ENCODE assay signal across 18 cellular contexts in the genomic region with DNA sequence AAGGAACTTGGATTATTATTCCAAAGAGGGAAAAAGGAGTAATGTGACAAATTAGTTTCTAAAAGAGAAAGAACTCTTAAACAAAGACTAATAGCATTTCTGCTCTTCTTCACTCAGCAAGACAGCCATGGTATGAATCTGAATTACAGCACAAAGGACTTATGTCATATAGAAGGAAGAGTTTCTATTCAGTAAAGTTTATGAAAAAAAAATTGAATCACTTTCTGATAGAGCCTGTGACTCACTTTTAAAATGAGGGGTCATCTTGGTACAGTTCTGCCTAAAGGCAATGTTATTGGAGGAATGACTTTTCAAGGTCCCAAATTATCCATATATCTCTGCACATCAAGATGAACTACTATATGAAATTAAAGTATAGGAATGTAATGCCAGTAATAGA.
DNase-seq lines count a peak whose midpoint lies in the region; ATAC-seq and TF ChIP-seq lines count a peak whose summit lies in the region.
"Had no signal": no experiment of that assay in that cellular context is flagged by ENCODE, and none has a peak within 500 bp of the region (broad histone marks: within the 10 kb centered on the region; RNA-seq: fewer than 3 reads in every experiment).

No MANE protein-coding gene starts in this region.

- no peak overlapping the region for H4K8ac ChIP-seq in IMR-90 (ENCODE audit: low read depth in 2 of 2, low read length in 2 of 2)

- no peak overlapping the region for H2BK20ac ChIP-seq in IMR-90 (ENCODE audit: low read depth, low read length)

- no peak overlapping the region for H4K5ac ChIP-seq in IMR-90 (ENCODE audit: low read depth, low read length)

- H3K18ac ChIP-seq in IMR-90 (ENCODE audit: low read depth, low read length) = no peak overlapping the region

- H3K9ac ChIP-seq in IMR-90 (ENCODE audit: low read depth, low read length) = no peak overlapping the region

- H2BK5ac ChIP-seq in IMR-90 (ENCODE audit: low read depth, low read length, poor library complexity, severe bottlenecking) = no peak overlapping the region

- H2BK15ac ChIP-seq in IMR-90 (ENCODE audit: low read depth, low read length) = no peak overlapping the region

- no peak overlapping the region for H3K4ac ChIP-seq in IMR-90 (ENCODE audit: low read depth, low read length)

- intact Hi-C loops in IMR-90 (cut with micrococcal nuclease) (loop anchor here (5.0 kb wide), 1 partner anchor 858 kb away; no protein-coding TSS in a partner anchor), esophagus muscularis mucosa (cut with DNase I) (no loop called here)

- BruUV-seq in IMR-90 (replicated peaks; lab: Mats Ljungman, UMichigan) = no TSS peak

- H3K4me1 ChIP-seq in IMR-90 (ENCODE audit: control insufficient read depth, insufficient read depth, low read length) = peaks cover 10% of the 10 kb centered on the region
- H3K4me1 ChIP-seq in esophagus muscularis mucosa = peaks cover 13 to 39% (median 37%) of the 10 kb centered on the region in 4 donors

- in situ Hi-C loops in IMR-90 (cut with MboI; ENCODE audit: low sequenced_read_pairs) = no loop called here

- TF ChIP-seq RAD21 in IMR-90 (IDR thresholded peaks at IDR 0.05; ENCODE audit: low read length) = no peak

- TF ChIP-seq CTCF in IMR-90 (conservative IDR thresholded peaks at IDR 0.05; ENCODE audit: low read depth, low read length) (no peak), esophagus muscularis mucosa (IDR thresholded peaks at IDR 0.05) (no peak), chondrocyte (IDR thresholded peaks at IDR 0.05) (no peak)

- no peak for DNase-seq in activated T-cell treated with anti-CD3 and anti-CD28 coated beads, Interleukin-2, amount 50 U/mL, for 72 hours
- no peak for DNase-seq in activated T-cell treated with anti-CD3 and anti-CD28 coated beads, Interleukin-2, amount 50 U/mL, for 48 hours
- DNase-seq in IMR-90 = peak; percentile 25
- no peak for DNase-seq in esophagus muscularis mucosa (ENCODE audit: extremely low spot score)
- DNase-seq in stimulated activated effector memory CD8-positive, alpha-beta T cell treated with anti-CD3 and anti-CD28 coated beads, Interleukin-12 subunit alpha, Interleukin-12 subunit beta, amount 100 ng/mL, for 72 hours (ENCODE audit: low spot score in 2 of 2) = no peak
- no peak for DNase-seq in NCI-H1930 (lab: John Stamatoyannopoulos, UW)
- no peak for DNase-seq in chondrocyte (ENCODE audit: low spot score)
- DNase-seq: AML-193, DMS79, GF-D8, GOT3, HFFc6, NCI-H1105 treated with DMSO at 0.1 percent for 48 hours, NCI-H187, NCI-H2171 treated with DMSO at 0.1 percent for 48 hours, NCI-H774, Right ventricle myocardium superior had no signal

- peaks cover 5% of the 10 kb centered on the region in 2 donors for H3K9me3 Mint-ChIP-seq in activated T-cell treated with anti-CD3 and anti-CD28 coated beads, Interleukin-2, amount 50 U/mL, for 72 hours
- H3K9me3 Mint-ChIP-seq in stimulated activated effector memory CD8-positive, alpha-beta T cell treated with anti-CD3 and anti-CD28 coated beads, Interleukin-12 subunit alpha, Interleukin-12 subunit beta, amount 100 ng/mL, for 72 hours = peaks cover 3% of the 10 kb centered on the region
- H3K9me3 Mint-ChIP-seq in chondrocyte (ENCODE audit: low read depth) = peaks cover 4% of the 10 kb centered on the region
- H3K9me3 Mint-ChIP-seq: HFFc6 had no signal

- H3K4me1 Mint-ChIP-seq in activated T-cell treated with anti-CD3 and anti-CD28 coated beads, Interleukin-2, amount 50 U/mL, for 72 hours (ENCODE audit: low read depth) = peaks cover 69% of the 10 kb centered on the region
- H3K4me1 Mint-ChIP-seq in stimulated activated effector memory CD8-positive, alpha-beta T cell treated with anti-CD3 and anti-CD28 coated beads, Interleukin-12 subunit alpha, Interleukin-12 subunit beta, amount 100 ng/mL, for 72 hours = peaks cover 46% of the 10 kb centered on the region
- H3K4me1 Mint-ChIP-seq in chondrocyte (ENCODE audit: low read depth) = peaks cover 22% of the 10 kb centered on the region

- peak overlapping the region in 1 of 2 donors; percentile 71 for H3K4me3 Mint-ChIP-seq in activated T-cell treated with anti-CD3 and anti-CD28 coated beads, Interleukin-2, amount 50 U/mL, for 72 hours
- no peak overlapping the region for H3K4me3 Mint-ChIP-seq in stimulated activated effector memory CD8-positive, alpha-beta T cell treated with anti-CD3 and anti-CD28 coated beads, Interleukin-12 subunit alpha, Interleukin-12 subunit beta, amount 100 ng/mL, for 72 hours
- no peak overlapping the region for H3K4me3 Mint-ChIP-seq in chondrocyte (ENCODE audit: unreplicated experiment)
- H3K4me3 Mint-ChIP-seq: HFFc6 had no signal

- POLR2A ChIA-PET in IMR-90 (lab: Charles Lee; ENCODE audit: unreplicated experiment) = no interaction called here

- H3K36me3 ChIP-seq in IMR-90 (ENCODE audit: control insufficient read depth, insufficient read depth, low read length) = no peaks in the 10 kb centered on the region
- no peaks in the 10 kb centered on the region for H3K36me3 ChIP-seq in esophagus muscularis mucosa

- CTCF ChIA-PET in IMR-90 (lab: Yijun Ruan, JAX) = no interaction called here

- no peak for TF ChIP-seq EP300 in esophagus muscularis mucosa (IDR thresholded peaks at IDR 0.05)

- no peak overlapping the region for H2AFZ ChIP-seq in IMR-90 (replicated peaks; ENCODE audit: low read length, poor library complexity)

- H3K36me3 Mint-ChIP-seq in activated T-cell treated with anti-CD3 and anti-CD28 coated beads, Interleukin-2, amount 50 U/mL, for 72 hours (ENCODE audit: insufficient read depth in 2 of 2) = peaks cover 0 to 12% of the 10 kb centered on the region in 2 donors
- H3K36me3 Mint-ChIP-seq in stimulated activated effector memory CD8-positive, alpha-beta T cell treated with anti-CD3 and anti-CD28 coated beads, Interleukin-12 subunit alpha, Interleukin-12 subunit beta, amount 100 ng/mL, for 72 hours = no peaks in the 10 kb centered on the region
- H3K36me3 Mint-ChIP-seq in chondrocyte (ENCODE audit: low read depth) = no peaks in the 10 kb centered on the region

- H3K4me3 ChIP-seq in IMR-90 (ENCODE audit: insufficient read depth, low read depth, low read length) = no peak overlapping the region
- H3K4me3 ChIP-seq in esophagus muscularis mucosa = no peak overlapping the region

- no peaks in the 10 kb centered on the region for H4K20me1 ChIP-seq in IMR-90 (ENCODE audit: insufficient read depth, low read length)

- H3K9me3 ChIP-seq in IMR-90 (ENCODE audit: control insufficient read depth, insufficient read depth, low read length) (no peaks in the 10 kb centered on the region), esophagus muscularis mucosa (no peaks in the 10 kb centered on the region)

- H2AK9ac ChIP-seq in IMR-90 (replicated peaks; ENCODE audit: low read depth, low read length, poor library complexity) = no peak overlapping the region

- H3K27ac Mint-ChIP-seq in activated T-cell treated with anti-CD3 and anti-CD28 coated beads, Interleukin-2, amount 50 U/mL, for 72 hours = peak overlapping the region; percentile 90
- H3K27ac Mint-ChIP-seq in stimulated activated effector memory CD8-positive, alpha-beta T cell treated with anti-CD3 and anti-CD28 coated beads, Interleukin-12 subunit alpha, Interleukin-12 subunit beta, amount 100 ng/mL, for 72 hours = peak overlapping the region; percentile 89
- no peak overlapping the region for H3K27ac Mint-ChIP-seq in chondrocyte (ENCODE audit: unreplicated experiment)
- H3K27ac Mint-ChIP-seq: HFFc6 had no signal

- H3K27me3 ChIP-seq in IMR-90 (ENCODE audit: control insufficient read depth, insufficient read depth, low read length) = no peaks in the 10 kb centered on the region
- no peaks in the 10 kb centered on the region for H3K27me3 ChIP-seq in esophagus muscularis mucosa

- H3K9me1 ChIP-seq in IMR-90 (ENCODE audit: insufficient read depth, low read length) = peaks cover 6% of the 10 kb centered on the region

- no peak overlapping the region for H3K56ac ChIP-seq in IMR-90 (ENCODE audit: extremely low read depth, insufficient read depth, low read length)

- no peak overlapping the region for H3K4me2 ChIP-seq in IMR-90 (ENCODE audit: low read depth, low read length)

- no peaks in the 10 kb centered on the region for H3K27me3 Mint-ChIP-seq in activated T-cell treated with anti-CD3 and anti-CD28 coated beads, Interleukin-2, amount 50 U/mL, for 72 hours (ENCODE audit: low read depth)
- no peaks in the 10 kb centered on the region for H3K27me3 Mint-ChIP-seq in chondrocyte (ENCODE audit: low read depth)

- dilution Hi-C loops in IMR-90 (cut with HindIII; ENCODE audit: low sequenced_read_pairs, unreplicated experiment) = no loop called here

- H2AK5ac ChIP-seq in IMR-90 (ENCODE audit: low read depth, low read length) = no peak overlapping the region

- no peak overlapping the region for H2BK120ac ChIP-seq in IMR-90 (ENCODE audit: low read depth, low read length)

- H3K27ac ChIP-seq in IMR-90 (ENCODE audit: insufficient read depth, low read length) (no peak overlapping the region), esophagus muscularis mucosa (replicated peaks in 1 of 4) (peak overlapping the region; percentile 53 to 62 (median 56))

- H4K91ac ChIP-seq in IMR-90 (ENCODE audit: insufficient read depth, low read depth, low read length) = no peak overlapping the region

- H3K14ac ChIP-seq in IMR-90 (replicated peaks; ENCODE audit: low read depth, low read length) = no peak overlapping the region

- TF ChIP-seq POLR2A in IMR-90 (IDR thresholded peaks at IDR 0.05; ENCODE audit: low read depth, low read length) (no peak), esophagus muscularis mucosa (IDR thresholded peaks at IDR 0.05; ENCODE audit: low read depth) (no peak)

- peak; percentile 45 to 56 for ATAC-seq in activated T-cell treated with anti-CD3 and anti-CD28 coated beads, Interleukin-2, amount 50 U/mL, for 72 hours (replicated peaks in 1 of 2)
- no peak for ATAC-seq in IMR-90 (ENCODE audit: low read depth)
- peak; percentile 54 for ATAC-seq in stimulated activated effector memory CD8-positive, alpha-beta T cell treated with anti-CD3 and anti-CD28 coated beads, Interleukin-12 subunit alpha, Interleukin-12 subunit beta, amount 100 ng/mL, for 72 hours
- ATAC-seq: Panc1 had no signal

- no peaks in the 10 kb centered on the region for H3K79me1 ChIP-seq in IMR-90 (ENCODE audit: low read depth in 1 of 2, low read length in 2 of 2)

- no peak overlapping the region for H3K23ac ChIP-seq in IMR-90 (ENCODE audit: low read depth, low read length)

TF ChIP-seq in IMR-90, 13 proteins besides CTCF, POLR2A, EP300 and RAD21:
- TF ChIP-seq SMC3 (IDR thresholded peaks at IDR 0.05; ENCODE audit: low read depth, low read length) = no peak
TF ChIP-seq in IMR-90: peak in this region for 0.
